Comparison of ENCODE assay signal across 1 cellular context in the genomic region with DNA sequence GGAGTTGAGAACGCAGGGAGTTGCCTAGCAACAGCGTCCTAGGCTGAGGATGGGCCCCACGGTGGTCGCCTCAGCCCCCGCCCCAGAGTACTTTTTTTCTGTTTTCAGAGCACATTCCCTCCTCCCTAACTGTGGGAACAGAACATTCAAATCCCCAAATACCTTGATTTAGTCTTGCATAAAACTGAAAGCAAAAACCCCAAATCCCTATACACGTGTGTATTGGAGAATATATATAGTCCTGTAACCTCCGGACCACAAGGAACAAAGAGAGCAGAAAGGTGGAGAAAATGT.
A peak's percentile ranks its signal among the peaks of the same experiment; 100 is the strongest.
TF ChIP-seq lines count a peak whose summit lies in the region.

No MANE protein-coding gene starts in this region.

TF ChIP-seq in GM12878, 131 proteins besides CTCF, POLR2A, EP300 and RAD21 (continues in another document):
- TF ChIP-seq SIN3A (IDR thresholded peaks at IDR 0.05; ENCODE audit: low read depth, low read length), result peak; percentile 83
- TF ChIP-seq SMARCA5 (IDR thresholded peaks at IDR 0.05), result no peak
- TF ChIP-seq, protein P1, sequence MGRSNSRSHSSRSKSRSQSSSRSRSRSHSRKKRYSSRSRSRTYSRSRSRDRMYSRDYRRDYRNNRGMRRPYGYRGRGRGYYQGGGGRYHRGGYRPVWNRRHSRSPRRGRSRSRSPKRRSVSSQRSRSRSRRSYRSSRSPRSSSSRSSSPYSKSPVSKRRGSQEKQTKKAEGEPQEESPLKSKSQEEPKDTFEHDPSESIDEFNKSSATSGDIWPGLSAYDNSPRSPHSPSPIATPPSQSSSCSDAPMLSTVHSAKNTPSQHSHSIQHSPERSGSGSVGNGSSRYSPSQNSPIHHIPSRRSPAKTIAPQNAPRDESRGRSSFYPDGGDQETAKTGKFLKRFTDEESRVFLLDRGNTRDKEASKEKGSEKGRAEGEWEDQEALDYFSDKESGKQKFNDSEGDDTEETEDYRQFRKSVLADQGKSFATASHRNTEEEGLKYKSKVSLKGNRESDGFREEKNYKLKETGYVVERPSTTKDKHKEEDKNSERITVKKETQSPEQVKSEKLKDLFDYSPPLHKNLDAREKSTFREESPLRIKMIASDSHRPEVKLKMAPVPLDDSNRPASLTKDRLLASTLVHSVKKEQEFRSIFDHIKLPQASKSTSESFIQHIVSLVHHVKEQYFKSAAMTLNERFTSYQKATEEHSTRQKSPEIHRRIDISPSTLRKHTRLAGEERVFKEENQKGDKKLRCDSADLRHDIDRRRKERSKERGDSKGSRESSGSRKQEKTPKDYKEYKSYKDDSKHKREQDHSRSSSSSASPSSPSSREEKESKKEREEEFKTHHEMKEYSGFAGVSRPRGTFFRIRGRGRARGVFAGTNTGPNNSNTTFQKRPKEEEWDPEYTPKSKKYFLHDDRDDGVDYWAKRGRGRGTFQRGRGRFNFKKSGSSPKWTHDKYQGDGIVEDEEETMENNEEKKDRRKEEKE (IDR thresholded peaks at IDR 0.05), result no peak
- peak; percentile 99 for TF ChIP-seq BMI1 (IDR thresholded peaks at IDR 0.05; ENCODE audit: borderline replicate concordance)
- TF ChIP-seq, protein P2, sequence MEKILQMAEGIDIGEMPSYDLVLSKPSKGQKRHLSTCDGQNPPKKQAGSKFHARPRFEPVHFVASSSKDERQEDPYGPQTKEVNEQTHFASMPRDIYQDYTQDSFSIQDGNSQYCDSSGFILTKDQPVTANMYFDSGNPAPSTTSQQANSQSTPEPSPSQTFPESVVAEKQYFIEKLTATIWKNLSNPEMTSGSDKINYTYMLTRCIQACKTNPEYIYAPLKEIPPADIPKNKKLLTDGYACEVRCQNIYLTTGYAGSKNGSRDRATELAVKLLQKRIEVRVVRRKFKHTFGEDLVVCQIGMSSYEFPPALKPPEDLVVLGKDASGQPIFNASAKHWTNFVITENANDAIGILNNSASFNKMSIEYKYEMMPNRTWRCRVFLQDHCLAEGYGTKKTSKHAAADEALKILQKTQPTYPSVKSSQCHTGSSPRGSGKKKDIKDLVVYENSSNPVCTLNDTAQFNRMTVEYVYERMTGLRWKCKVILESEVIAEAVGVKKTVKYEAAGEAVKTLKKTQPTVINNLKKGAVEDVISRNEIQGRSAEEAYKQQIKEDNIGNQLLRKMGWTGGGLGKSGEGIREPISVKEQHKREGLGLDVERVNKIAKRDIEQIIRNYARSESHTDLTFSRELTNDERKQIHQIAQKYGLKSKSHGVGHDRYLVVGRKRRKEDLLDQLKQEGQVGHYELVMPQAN (conservative IDR thresholded peaks at IDR 0.05), result peak; percentile 47
- TF ChIP-seq JUND (IDR thresholded peaks at IDR 0.05; ENCODE audit: low read depth, low read length), result no peak
- TF ChIP-seq, protein P3, sequence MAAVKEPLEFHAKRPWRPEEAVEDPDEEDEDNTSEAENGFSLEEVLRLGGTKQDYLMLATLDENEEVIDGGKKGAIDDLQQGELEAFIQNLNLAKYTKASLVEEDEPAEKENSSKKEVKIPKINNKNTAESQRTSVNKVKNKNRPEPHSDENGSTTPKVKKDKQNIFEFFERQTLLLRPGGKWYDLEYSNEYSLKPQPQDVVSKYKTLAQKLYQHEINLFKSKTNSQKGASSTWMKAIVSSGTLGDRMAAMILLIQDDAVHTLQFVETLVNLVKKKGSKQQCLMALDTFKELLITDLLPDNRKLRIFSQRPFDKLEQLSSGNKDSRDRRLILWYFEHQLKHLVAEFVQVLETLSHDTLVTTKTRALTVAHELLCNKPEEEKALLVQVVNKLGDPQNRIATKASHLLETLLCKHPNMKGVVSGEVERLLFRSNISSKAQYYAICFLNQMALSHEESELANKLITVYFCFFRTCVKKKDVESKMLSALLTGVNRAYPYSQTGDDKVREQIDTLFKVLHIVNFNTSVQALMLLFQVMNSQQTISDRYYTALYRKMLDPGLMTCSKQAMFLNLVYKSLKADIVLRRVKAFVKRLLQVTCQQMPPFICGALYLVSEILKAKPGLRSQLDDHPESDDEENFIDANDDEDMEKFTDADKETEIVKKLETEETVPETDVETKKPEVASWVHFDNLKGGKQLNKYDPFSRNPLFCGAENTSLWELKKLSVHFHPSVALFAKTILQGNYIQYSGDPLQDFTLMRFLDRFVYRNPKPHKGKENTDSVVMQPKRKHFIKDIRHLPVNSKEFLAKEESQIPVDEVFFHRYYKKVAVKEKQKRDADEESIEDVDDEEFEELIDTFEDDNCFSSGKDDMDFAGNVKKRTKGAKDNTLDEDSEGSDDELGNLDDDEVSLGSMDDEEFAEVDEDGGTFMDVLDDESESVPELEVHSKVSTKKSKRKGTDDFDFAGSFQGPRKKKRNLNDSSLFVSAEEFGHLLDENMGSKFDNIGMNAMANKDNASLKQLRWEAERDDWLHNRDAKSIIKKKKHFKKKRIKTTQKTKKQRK (IDR thresholded peaks at IDR 0.05; ENCODE audit: low read depth, low read length), result no peak
- no peak for TF ChIP-seq ESRRA (IDR thresholded peaks at IDR 0.05; ENCODE audit: low read length)
- no peak for TF ChIP-seq SMC3 (IDR thresholded peaks at IDR 0.05; ENCODE audit: borderline replicate concordance, low read length)
- no peak for TF ChIP-seq KDM1A (IDR thresholded peaks at IDR 0.05; ENCODE audit: borderline replicate concordance)
- TF ChIP-seq, protein P4, sequence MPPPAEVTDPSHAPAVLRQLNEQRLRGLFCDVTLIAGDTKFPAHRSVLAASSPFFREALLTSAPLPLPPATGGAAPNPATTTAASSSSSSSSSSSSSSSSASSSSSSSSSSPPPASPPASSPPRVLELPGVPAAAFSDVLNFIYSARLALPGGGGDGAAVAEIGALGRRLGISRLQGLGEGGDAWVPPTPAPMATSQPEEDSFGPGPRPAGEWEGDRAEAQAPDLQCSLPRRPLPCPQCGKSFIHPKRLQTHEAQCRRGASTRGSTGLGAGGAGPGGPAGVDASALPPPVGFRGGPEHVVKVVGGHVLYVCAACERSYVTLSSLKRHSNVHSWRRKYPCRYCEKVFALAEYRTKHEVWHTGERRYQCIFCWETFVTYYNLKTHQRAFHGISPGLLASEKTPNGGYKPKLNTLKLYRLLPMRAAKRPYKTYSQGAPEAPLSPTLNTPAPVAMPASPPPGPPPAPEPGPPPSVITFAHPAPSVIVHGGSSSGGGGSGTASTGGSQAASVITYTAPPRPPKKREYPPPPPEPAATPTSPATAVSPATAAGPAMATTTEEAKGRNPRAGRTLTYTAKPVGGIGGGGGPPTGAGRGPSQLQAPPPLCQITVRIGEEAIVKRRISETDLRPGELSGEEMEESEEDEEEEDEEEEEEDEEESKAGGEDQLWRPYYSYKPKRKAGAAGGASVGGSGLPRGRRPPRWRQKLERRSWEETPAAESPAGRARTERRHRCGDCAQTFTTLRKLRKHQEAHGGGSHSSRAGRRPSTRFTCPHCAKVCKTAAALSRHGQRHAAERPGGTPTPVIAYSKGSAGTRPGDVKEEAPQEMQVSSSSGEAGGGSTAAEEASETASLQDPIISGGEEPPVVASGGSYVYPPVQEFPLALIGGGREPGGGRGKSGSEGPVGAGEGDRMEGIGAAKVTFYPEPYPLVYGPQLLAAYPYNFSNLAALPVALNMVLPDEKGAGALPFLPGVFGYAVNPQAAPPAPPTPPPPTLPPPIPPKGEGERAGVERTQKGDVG (CRISPR knock-in tag; IDR thresholded peaks at IDR 0.05), result no peak
- TF ChIP-seq TCF3 (IDR thresholded peaks at IDR 0.05; ENCODE audit: borderline replicate concordance, insufficient read depth, low read depth, low read length), result no peak
- no peak for TF ChIP-seq RCOR1 (conservative IDR thresholded peaks at IDR 0.05; ENCODE audit: low read depth, low read length)
- TF ChIP-seq CHD1 (IDR thresholded peaks at IDR 0.05; ENCODE audit: low read depth, low read length), result no peak
- TF ChIP-seq, protein P5, sequence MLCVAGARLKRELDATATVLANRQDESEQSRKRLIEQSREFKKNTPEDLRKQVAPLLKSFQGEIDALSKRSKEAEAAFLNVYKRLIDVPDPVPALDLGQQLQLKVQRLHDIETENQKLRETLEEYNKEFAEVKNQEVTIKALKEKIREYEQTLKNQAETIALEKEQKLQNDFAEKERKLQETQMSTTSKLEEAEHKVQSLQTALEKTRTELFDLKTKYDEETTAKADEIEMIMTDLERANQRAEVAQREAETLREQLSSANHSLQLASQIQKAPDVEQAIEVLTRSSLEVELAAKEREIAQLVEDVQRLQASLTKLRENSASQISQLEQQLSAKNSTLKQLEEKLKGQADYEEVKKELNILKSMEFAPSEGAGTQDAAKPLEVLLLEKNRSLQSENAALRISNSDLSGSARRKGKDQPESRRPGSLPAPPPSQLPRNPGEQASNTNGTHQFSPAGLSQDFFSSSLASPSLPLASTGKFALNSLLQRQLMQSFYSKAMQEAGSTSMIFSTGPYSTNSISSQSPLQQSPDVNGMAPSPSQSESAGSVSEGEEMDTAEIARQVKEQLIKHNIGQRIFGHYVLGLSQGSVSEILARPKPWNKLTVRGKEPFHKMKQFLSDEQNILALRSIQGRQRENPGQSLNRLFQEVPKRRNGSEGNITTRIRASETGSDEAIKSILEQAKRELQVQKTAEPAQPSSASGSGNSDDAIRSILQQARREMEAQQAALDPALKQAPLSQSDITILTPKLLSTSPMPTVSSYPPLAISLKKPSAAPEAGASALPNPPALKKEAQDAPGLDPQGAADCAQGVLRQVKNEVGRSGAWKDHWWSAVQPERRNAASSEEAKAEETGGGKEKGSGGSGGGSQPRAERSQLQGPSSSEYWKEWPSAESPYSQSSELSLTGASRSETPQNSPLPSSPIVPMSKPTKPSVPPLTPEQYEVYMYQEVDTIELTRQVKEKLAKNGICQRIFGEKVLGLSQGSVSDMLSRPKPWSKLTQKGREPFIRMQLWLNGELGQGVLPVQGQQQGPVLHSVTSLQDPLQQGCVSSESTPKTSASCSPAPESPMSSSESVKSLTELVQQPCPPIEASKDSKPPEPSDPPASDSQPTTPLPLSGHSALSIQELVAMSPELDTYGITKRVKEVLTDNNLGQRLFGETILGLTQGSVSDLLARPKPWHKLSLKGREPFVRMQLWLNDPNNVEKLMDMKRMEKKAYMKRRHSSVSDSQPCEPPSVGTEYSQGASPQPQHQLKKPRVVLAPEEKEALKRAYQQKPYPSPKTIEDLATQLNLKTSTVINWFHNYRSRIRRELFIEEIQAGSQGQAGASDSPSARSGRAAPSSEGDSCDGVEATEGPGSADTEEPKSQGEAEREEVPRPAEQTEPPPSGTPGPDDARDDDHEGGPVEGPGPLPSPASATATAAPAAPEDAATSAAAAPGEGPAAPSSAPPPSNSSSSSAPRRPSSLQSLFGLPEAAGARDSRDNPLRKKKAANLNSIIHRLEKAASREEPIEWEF (IDR thresholded peaks at IDR 0.05; ENCODE audit: insufficient replicate concordance, low read depth, low read length), result no peak
- TF ChIP-seq, protein P6, sequence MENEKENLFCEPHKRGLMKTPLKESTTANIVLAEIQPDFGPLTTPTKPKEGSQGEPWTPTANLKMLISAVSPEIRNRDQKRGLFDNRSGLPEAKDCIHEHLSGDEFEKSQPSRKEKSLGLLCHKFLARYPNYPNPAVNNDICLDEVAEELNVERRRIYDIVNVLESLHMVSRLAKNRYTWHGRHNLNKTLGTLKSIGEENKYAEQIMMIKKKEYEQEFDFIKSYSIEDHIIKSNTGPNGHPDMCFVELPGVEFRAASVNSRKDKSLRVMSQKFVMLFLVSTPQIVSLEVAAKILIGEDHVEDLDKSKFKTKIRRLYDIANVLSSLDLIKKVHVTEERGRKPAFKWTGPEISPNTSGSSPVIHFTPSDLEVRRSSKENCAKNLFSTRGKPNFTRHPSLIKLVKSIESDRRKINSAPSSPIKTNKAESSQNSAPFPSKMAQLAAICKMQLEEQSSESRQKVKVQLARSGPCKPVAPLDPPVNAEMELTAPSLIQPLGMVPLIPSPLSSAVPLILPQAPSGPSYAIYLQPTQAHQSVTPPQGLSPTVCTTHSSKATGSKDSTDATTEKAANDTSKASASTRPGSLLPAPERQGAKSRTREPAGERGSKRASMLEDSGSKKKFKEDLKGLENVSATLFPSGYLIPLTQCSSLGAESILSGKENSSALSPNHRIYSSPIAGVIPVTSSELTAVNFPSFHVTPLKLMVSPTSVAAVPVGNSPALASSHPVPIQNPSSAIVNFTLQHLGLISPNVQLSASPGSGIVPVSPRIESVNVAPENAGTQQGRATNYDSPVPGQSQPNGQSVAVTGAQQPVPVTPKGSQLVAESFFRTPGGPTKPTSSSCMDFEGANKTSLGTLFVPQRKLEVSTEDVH (IDR thresholded peaks at IDR 0.05; ENCODE audit: low read depth, partially characterized antibody), result peak; percentile 61
- TF ChIP-seq CBX3 (IDR thresholded peaks at IDR 0.05; ENCODE audit: borderline replicate concordance, low read depth), result no peak
- TF ChIP-seq HDAC2 (IDR thresholded peaks at IDR 0.05), result no peak
- no peak for TF ChIP-seq ASH2L (IDR thresholded peaks at IDR 0.05; ENCODE audit: borderline replicate concordance, low read depth)
- TF ChIP-seq LARP7 (IDR thresholded peaks at IDR 0.05), result no peak
- TF ChIP-seq FOXM1 (IDR thresholded peaks at IDR 0.05; ENCODE audit: low read depth, low read length), result no peak
- no peak for TF ChIP-seq NFYA (IDR thresholded peaks at IDR 0.05; ENCODE audit: borderline replicate concordance, low read depth, low read length)
- no peak for TF ChIP-seq CBX5 (IDR thresholded peaks at IDR 0.05; ENCODE audit: low read depth)
- no peak for TF ChIP-seq HDGF (IDR thresholded peaks at IDR 0.05)
- TF ChIP-seq GATAD2B (conservative IDR thresholded peaks at IDR 0.05; ENCODE audit: low read depth), result no peak
- no peak for TF ChIP-seq IKZF1 (conservative IDR thresholded peaks at IDR 0.05)
- TF ChIP-seq BRCA1 (IDR thresholded peaks at IDR 0.05; ENCODE audit: low read depth, low read length), result no peak
- no peak for TF ChIP-seq GABPA (IDR thresholded peaks at IDR 0.05; ENCODE audit: low read depth)
- no peak for TF ChIP-seq NR2F1 (conservative IDR thresholded peaks at IDR 0.05)
- TF ChIP-seq TAF1 (IDR thresholded peaks at IDR 0.05; ENCODE audit: borderline replicate concordance, low read depth, low read length), result no peak
- no peak for TF ChIP-seq KLF5 (IDR thresholded peaks at IDR 0.05; ENCODE audit: partially characterized antibody)
- TF ChIP-seq EED (IDR thresholded peaks at IDR 0.05; ENCODE audit: low read depth), result no peak
- no peak for TF ChIP-seq MYB (IDR thresholded peaks at IDR 0.05; ENCODE audit: borderline replicate concordance, low read depth, low read length)
- TF ChIP-seq ZBED1 (IDR thresholded peaks at IDR 0.05; ENCODE audit: borderline replicate concordance), result no peak
- no peak for TF ChIP-seq FOXK2 (IDR thresholded peaks at IDR 0.05)
- TF ChIP-seq, protein P7, sequence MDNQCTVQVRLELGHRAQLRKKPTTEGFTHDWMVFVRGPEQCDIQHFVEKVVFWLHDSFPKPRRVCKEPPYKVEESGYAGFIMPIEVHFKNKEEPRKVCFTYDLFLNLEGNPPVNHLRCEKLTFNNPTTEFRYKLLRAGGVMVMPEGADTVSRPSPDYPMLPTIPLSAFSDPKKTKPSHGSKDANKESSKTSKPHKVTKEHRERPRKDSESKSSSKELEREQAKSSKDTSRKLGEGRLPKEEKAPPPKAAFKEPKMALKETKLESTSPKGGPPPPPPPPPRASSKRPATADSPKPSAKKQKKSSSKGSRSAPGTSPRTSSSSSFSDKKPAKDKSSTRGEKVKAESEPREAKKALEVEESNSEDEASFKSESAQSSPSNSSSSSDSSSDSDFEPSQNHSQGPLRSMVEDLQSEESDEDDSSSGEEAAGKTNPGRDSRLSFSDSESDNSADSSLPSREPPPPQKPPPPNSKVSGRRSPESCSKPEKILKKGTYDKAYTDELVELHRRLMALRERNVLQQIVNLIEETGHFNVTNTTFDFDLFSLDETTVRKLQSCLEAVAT (IDR thresholded peaks at IDR 0.05), result no peak
- no peak for TF ChIP-seq CREB1 (IDR thresholded peaks at IDR 0.05; ENCODE audit: low read depth)
- TF ChIP-seq ZNF622 (IDR thresholded peaks at IDR 0.05), result no peak
- 0 out of 2 replicates have a peak, but pooled peaks have one; percentile 37 for TF ChIP-seq RB1 (IDR thresholded peaks at IDR 0.05; ENCODE audit: borderline replicate concordance)
- TF ChIP-seq SREBF1 (IDR thresholded peaks at IDR 0.05; ENCODE audit: low read length), result no peak
